In genomic region chr4:189940178-189941004, GRCh38 we compare ENCODE assay signal across 8 cellular contexts. TPM values are rescaled to one million over a fixed set of nuclear protein-coding genes. Genes with fewer than 3 reads are reported as not detected.
A peak's percentile ranks its signal among the peaks of the same experiment; 100 is the strongest.
DNase-seq lines count a peak whose midpoint lies in the region; ATAC-seq and TF ChIP-seq lines count a peak whose summit lies in the region.

FRG1 (plus strand) TSS chr4:189940872; CDS start chr4:189941010, 138 bp downstream.

- H3K9me3 Mint-ChIP-seq in activated naive CD4-positive, alpha-beta T cell treated with anti-CD3 and anti-CD28 coated beads, Interleukin-2, amount 50 U/mL, for 72 hours: peaks cover 12 to 20% of the 10 kb centered on the region in 2 donors

- peaks cover 33% of the 10 kb centered on the region for H3K79me2 ChIP-seq in OCI-LY7 (ENCODE audit: insufficient read depth, low read depth, low read length)

- intact Hi-C loops in OCI-LY7 (cut with micrococcal nuclease; ENCODE audit: unreplicated experiment) (no loop called here), cardiac septum (cut with DNase I) (no loop called here), psoas muscle (cut with DNase I) (no loop called here), vagina (cut with DNase I) (no loop called here)

- H3K27ac ChIP-seq in OCI-LY7 (ENCODE audit: low read depth, low read length, poor library complexity, severe bottlenecking): peak within 1 kb of the TSS; percentile 63
- H3K27ac ChIP-seq in psoas muscle: peak within 1 kb of the TSS; percentile 85
- peak within 1 kb of the TSS; percentile 69 for H3K27ac ChIP-seq in vagina

- peak within 1 kb of the TSS; percentile 93 to 95 for H3K27ac Mint-ChIP-seq in activated naive CD4-positive, alpha-beta T cell treated with anti-CD3 and anti-CD28 coated beads, Interleukin-2, amount 50 U/mL, for 72 hours

- H3K36me3 Mint-ChIP-seq in activated naive CD4-positive, alpha-beta T cell treated with anti-CD3 and anti-CD28 coated beads, Interleukin-2, amount 50 U/mL, for 72 hours: peaks cover 37 to 55% of the 10 kb centered on the region in 2 donors

- no TSS peak for BruUV-seq in OCI-LY7 (replicated peaks; lab: Mats Ljungman, UMichigan)

- H3K9me3 ChIP-seq in OCI-LY7 (ENCODE audit: low read length) (0 out of 2 replicates have a peak, but pooled peaks cover 4% of the 10 kb centered on the region), psoas muscle (no peaks in the 10 kb centered on the region), vagina (no peaks in the 10 kb centered on the region)

- H3K4me1 ChIP-seq in OCI-LY7 (ENCODE audit: insufficient read depth, low read length, poor library complexity, severe bottlenecking): peaks cover 4% of the 10 kb centered on the region
- peaks cover 8% of the 10 kb centered on the region for H3K4me1 ChIP-seq in psoas muscle
- H3K4me1 ChIP-seq in vagina: peaks cover 37% of the 10 kb centered on the region

- POLR2A ChIA-PET in OCI-LY7 (lab: Charles Lee): interaction anchor here (0.5 to 1.2 kb wide), 2 partner anchors 9 to 28 kb away, joined by 3 read pairs; no protein-coding TSS in a partner anchor

- peak; percentile 100 for ATAC-seq in HG02571 (IDR thresholded peaks at IDR 0.05; ENCODE audit: unreplicated experiment)
- peak; percentile 97 for ATAC-seq in activated naive CD4-positive, alpha-beta T cell treated with anti-CD3 and anti-CD28 coated beads, Interleukin-2, amount 50 U/mL, for 72 hours
- peak; percentile 99 to 100 (median 100) for ATAC-seq in psoas muscle

- H3K27me3 ChIP-seq in psoas muscle (ENCODE audit: insufficient read depth in 3 of 3, low read length in 2 of 3): no peaks in the 10 kb centered on the region
- H3K27me3 ChIP-seq in vagina: no peaks in the 10 kb centered on the region

- H3K36me3 ChIP-seq in OCI-LY7 (ENCODE audit: insufficient read depth, low read length) (peaks cover 15% of the 10 kb centered on the region), psoas muscle (ENCODE audit: insufficient read depth in 1 of 2, low read depth in 1 of 2) (peaks cover 0 to 29% of the 10 kb centered on the region in 2 donors), vagina (no peaks in the 10 kb centered on the region)

- no peaks in the 10 kb centered on the region for H3K9me2 ChIP-seq in OCI-LY7 (ENCODE audit: insufficient read depth, low read length)

- CTCF ChIA-PET in OCI-LY7 (lab: Charles Lee; ENCODE audit: unreplicated experiment): no interaction called here

- TF ChIP-seq CTCF in GM12801 (IDR thresholded peaks at IDR 0.05; ENCODE audit: extremely low read depth, insufficient read length): peak; percentile 22
- TF ChIP-seq CTCF in OCI-LY7 (conservative IDR thresholded peaks at IDR 0.05; ENCODE audit: low read length): peak; percentile 81
- TF ChIP-seq CTCF in psoas muscle (IDR thresholded peaks at IDR 0.05): peak; percentile 88
- TF ChIP-seq CTCF in vagina (IDR thresholded peaks at IDR 0.05): peak; percentile 45 to 89 (median 72)

- DNase-seq in OCI-LY7 (ENCODE audit: low spot score): peak; percentile 94
- peak; percentile 96 for DNase-seq in activated naive CD4-positive, alpha-beta T cell treated with anti-CD3 and anti-CD28 coated beads, Interleukin-2, amount 50 U/mL, for 72 hours (ENCODE audit: low spot score in 2 of 2)
- DNase-seq in cardiac septum (ENCODE audit: low spot score): peak; percentile 98
- peak; percentile 97 to 98 for DNase-seq in psoas muscle
- peak; percentile 97 to 98 for DNase-seq in vagina (ENCODE audit: extremely low spot score in 2 of 2)
- DNase-seq in NCI-H1417 (lab: John Stamatoyannopoulos, UW): no peak

- WGBS in psoas muscle, 3 donors: 6% methylated on average over 69 to 70 of the region's 70 CpGs

- peak in 1 of 2 donors; percentile 14 for TF ChIP-seq POLR2A in vagina (IDR thresholded peaks at IDR 0.05)

- H3K4me2 ChIP-seq in OCI-LY7 (ENCODE audit: low read length): peak within 1 kb of the TSS; percentile 98

- peak within 1 kb of the TSS; percentile 91 for H2AFZ ChIP-seq in OCI-LY7 (ENCODE audit: low read length)

- H3K4me3 ChIP-seq in OCI-LY7 (ENCODE audit: low read depth, low read length, poor library complexity, severe bottlenecking) (peak within 1 kb of the TSS; percentile 84), psoas muscle (peak within 1 kb of the TSS; percentile 76), vagina (peak within 1 kb of the TSS; percentile 72 to 99)

- 0 out of 2 replicates have a peak, but pooled peaks cover 4% of the 10 kb centered on the region for H4K20me1 ChIP-seq in OCI-LY7 (ENCODE audit: insufficient read depth, low read length)

RNA-seq across cellular contexts. Expression of gene FRG1, which starts in this region (rescaled TPM):
- 37.8 and 56.8 TPM in 2 replicates for total RNA-seq in OCI-LY7 (2014; rRNA removed; shearing (Covaris generic))
- total RNA-seq in OCI-LY7 (2022) (70.9 and 71.3 TPM in 2 replicates), cardiac septum (33.0 TPM), psoas muscle (10 to 100 TPM; 19.0 to 26.5 (median 20.0) TPM), vagina (36.1 TPM)
- total RNA-seq in activated naive CD4-positive, alpha-beta T cell treated with anti-CD3 and anti-CD28 coated beads, Interleukin-2, amount 50 U/mL, for 72 hours: 10 to 100 TPM; 49.7 to 60.9 TPM
- 10 to 100 TPM; 27.4 to 39.3 (median 31.9) TPM for polyA plus RNA-seq in psoas muscle

Comparison
In these comparisons a context has a peak if more than half of its experiments do, and no peak if none do; other contexts are left out.
1. CTCF ChIP-seq: peak in every context shown above with its lines; median percentile 88 in psoas muscle; 81 in OCI-LY7; 72 in vagina; 22 in GM12801.
2. DNase-seq: peak in OCI-LY7 (single experiment), activated naive CD4-positive, alpha-beta T cell treated with anti-CD3 and anti-CD28 coated beads, Interleukin-2, amount 50 U/mL, for 72 hours (2 of 2), cardiac septum (single experiment), psoas muscle (2 of 2) and vagina (2 of 2); none in NCI-H1417 (0 of 3).
3. Peak in every context shown above with its lines, with median percentiles within 50 percentile points of each other: ATAC-seq, H3K27ac ChIP-seq and H3K4me3 ChIP-seq.